In the genomic region with DNA sequence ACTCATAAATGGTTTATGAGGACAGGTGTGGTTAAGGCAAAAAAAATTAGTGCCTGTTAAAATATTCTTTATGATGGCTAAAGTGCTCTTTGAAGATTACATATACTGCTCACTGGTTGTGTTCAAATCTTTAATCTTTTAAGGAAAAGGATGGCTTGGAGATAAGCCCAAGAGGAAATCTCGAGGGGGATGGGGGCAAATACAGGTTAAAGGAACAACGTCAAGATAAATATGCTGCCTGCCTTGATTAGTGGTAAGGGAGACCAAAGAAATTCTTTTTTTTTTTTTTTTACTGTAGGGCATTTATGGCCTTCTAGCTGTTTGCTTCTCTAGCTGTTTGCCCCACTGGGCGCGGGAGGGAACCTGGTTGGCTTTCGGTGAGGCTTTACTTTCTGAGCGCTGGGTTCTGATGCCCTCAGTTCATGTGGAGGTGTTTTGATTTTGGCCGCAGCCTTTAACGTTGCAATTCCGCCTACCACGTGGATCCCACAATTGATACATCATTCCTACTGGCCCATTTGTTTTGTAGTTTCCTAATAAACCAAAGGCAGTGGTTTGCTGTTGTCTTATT, we compare ENCODE assay signal across 13 cellular contexts. TPM values are rescaled to one million over a fixed set of nuclear protein-coding genes. Genes with fewer than 3 reads are reported as not detected.
DNase-seq lines count a peak whose midpoint lies in the region; ATAC-seq and TF ChIP-seq lines count a peak whose summit lies in the region.
"Had no signal": no experiment of that assay in that cellular context is flagged by ENCODE, and none has a peak within 500 bp of the region (broad histone marks: within the 10 kb centered on the region; RNA-seq: fewer than 3 reads in every experiment).

No MANE protein-coding gene starts in this region.

- H3K27ac ChIP-seq in hepatocyte (peak overlapping the region; percentile 51), smooth muscle cell (ENCODE audit: low read depth) (peak overlapping the region; percentile 46)
- H3K27ac ChIP-seq: gastrocnemius medialis had no signal

- TF ChIP-seq CTCF in activated CD8-positive, alpha-beta T cell treated with anti-CD3 and anti-CD28 coated beads for 36 hours (IDR thresholded peaks at IDR 0.05), result no peak
- TF ChIP-seq CTCF in hepatocyte (IDR thresholded peaks at IDR 0.05; ENCODE audit: poor library complexity), result no peak
- TF ChIP-seq CTCF in smooth muscle cell (IDR thresholded peaks at IDR 0.05; ENCODE audit: borderline replicate concordance, insufficient read depth, poor library complexity, severe bottlenecking), result no peak

- no peak for DNase-seq in activated CD8-positive, alpha-beta memory T cell treated with anti-CD3 and anti-CD28 coated beads, Interleukin-2, amount 10 ng/mL, durations not matched to agents 7 days and 5 days
- no peak for DNase-seq in activated CD8-positive, alpha-beta memory T cell treated with anti-CD3 and anti-CD28 coated beads, Interleukin-2, amount 50 U/mL, for 48 hours
- DNase-seq in activated CD8-positive, alpha-beta T cell treated with anti-CD3 and anti-CD28 coated beads for 36 hours, result no peak
- DNase-seq in hepatocyte (ENCODE audit: low spot score) (peak; percentile 37), smooth muscle cell (lab: John Stamatoyannopoulos, UW; ENCODE audit: unreplicated experiment) (no peak)
- DNase-seq: DMS153, kidney glomerular epithelial cell had no signal

- H3K36me3 Mint-ChIP-seq in activated CD8-positive, alpha-beta memory T cell treated with anti-CD3 and anti-CD28 coated beads, Interleukin-2, amount 10 ng/mL, durations not matched to agents 7 days and 5 days, result peaks cover 95% of the 10 kb centered on the region
- peaks cover 93% of the 10 kb centered on the region for H3K36me3 Mint-ChIP-seq in activated CD8-positive, alpha-beta T cell treated with anti-CD3 and anti-CD28 coated beads for 36 hours (ENCODE audit: low read depth)

- H3K27me3 Mint-ChIP-seq in activated CD8-positive, alpha-beta memory T cell treated with anti-CD3 and anti-CD28 coated beads, Interleukin-2, amount 10 ng/mL, durations not matched to agents 7 days and 5 days, result no peaks in the 10 kb centered on the region
- H3K27me3 Mint-ChIP-seq in activated CD8-positive, alpha-beta T cell treated with anti-CD3 and anti-CD28 coated beads for 36 hours, result no peaks in the 10 kb centered on the region

- peak overlapping the region; percentile 88 for H3K4me3 Mint-ChIP-seq in activated CD8-positive, alpha-beta memory T cell treated with anti-CD3 and anti-CD28 coated beads, Interleukin-2, amount 10 ng/mL, durations not matched to agents 7 days and 5 days
- peak overlapping the region; percentile 100 for H3K4me3 Mint-ChIP-seq in activated CD8-positive, alpha-beta T cell treated with anti-CD3 and anti-CD28 coated beads for 36 hours

- H3K9ac ChIP-seq in smooth muscle cell (ENCODE audit: low read depth), result no peak overlapping the region

- ATAC-seq in activated CD8-positive, alpha-beta memory T cell treated with anti-CD3 and anti-CD28 coated beads, Interleukin-2, amount 10 ng/mL, durations not matched to agents 7 days and 5 days, result no peak
- ATAC-seq in activated CD8-positive, alpha-beta T cell treated with anti-CD3 and anti-CD28 coated beads for 36 hours, result no peak
- ATAC-seq in GM19035 (IDR thresholded peaks at IDR 0.05; ENCODE audit: unreplicated experiment), result no peak
- ATAC-seq in GM18511 (IDR thresholded peaks at IDR 0.05; ENCODE audit: unreplicated experiment), result no peak
- ATAC-seq in GM18873 (IDR thresholded peaks at IDR 0.05; ENCODE audit: low FRiP score, unreplicated experiment), result no peak
- ATAC-seq: SK-N-SH treated with all-trans-retinoic acid at 6 μM for 48 hours had no signal

- no peaks in the 10 kb centered on the region for H3K9me2 ChIP-seq in hepatocyte (replicated peaks; ENCODE audit: insufficient read depth)

- H3K36me3 ChIP-seq in hepatocyte (replicated peaks; ENCODE audit: insufficient read depth, low read depth), result no peaks in the 10 kb centered on the region
- H3K36me3 ChIP-seq in smooth muscle cell (ENCODE audit: low read depth), result peaks cover 11% of the 10 kb centered on the region
- H3K36me3 ChIP-seq: gastrocnemius medialis had no signal

- CTCF ChIA-PET in activated CD8-positive, alpha-beta memory T cell treated with anti-CD3 and anti-CD28 coated beads, Interleukin-2, amount 10 ng/mL, durations not matched to agents 7 days and 5 days (lab: Charles Lee), result interaction anchor here (0.9 to 7.2 kb wide), 5 partner anchors 135 to 393 kb away, joined by 3 to 97 read pairs (median 71); no protein-coding TSS in a partner anchor
- CTCF ChIA-PET in activated CD8-positive, alpha-beta T cell treated with anti-CD3 and anti-CD28 coated beads for 36 hours (lab: Charles Lee), result interaction anchor here (1.1 to 5.2 kb wide), 8 partner anchors 15 to 394 kb away, joined by 3 to 136 read pairs (median 50); no protein-coding TSS in a partner anchor

- H3K27me3 ChIP-seq in hepatocyte (no peaks in the 10 kb centered on the region), smooth muscle cell (ENCODE audit: low read depth) (no peaks in the 10 kb centered on the region)

- H3K4me3 ChIP-seq in hepatocyte (no peak overlapping the region), smooth muscle cell (peak overlapping the region; percentile 0)
- H3K4me3 ChIP-seq: gastrocnemius medialis had no signal

- H3K4me2 ChIP-seq in hepatocyte (peak overlapping the region; percentile 71), smooth muscle cell (peak overlapping the region; percentile 96)

- WGBS in hepatocyte (ENCODE audit: low lambda C conversion rate, missing lambda C conversion rate), result 45% methylated on average over 10 of the region's 10 CpGs
- WGBS in smooth muscle cell (ENCODE audit: low lambda C conversion rate), result 85% methylated on average over 10 of the region's 10 CpGs

- H3K4me1 ChIP-seq in hepatocyte (ENCODE audit: insufficient read depth) (peaks cover 53% of the 10 kb centered on the region), smooth muscle cell (ENCODE audit: low read depth) (peaks cover 9% of the 10 kb centered on the region)

- H2AFZ ChIP-seq in hepatocyte (no peak overlapping the region), smooth muscle cell (ENCODE audit: low read depth) (no peak overlapping the region)

- H3K9me3 ChIP-seq in hepatocyte (ENCODE audit: low read depth) (no peaks in the 10 kb centered on the region), smooth muscle cell (replicated peaks; ENCODE audit: low read depth) (no peaks in the 10 kb centered on the region)
- H3K9me3 ChIP-seq: gastrocnemius medialis had no signal

- peak overlapping the region; percentile 70 for H3K27ac Mint-ChIP-seq in activated CD8-positive, alpha-beta memory T cell treated with anti-CD3 and anti-CD28 coated beads, Interleukin-2, amount 10 ng/mL, durations not matched to agents 7 days and 5 days
- peak overlapping the region; percentile 73 for H3K27ac Mint-ChIP-seq in activated CD8-positive, alpha-beta T cell treated with anti-CD3 and anti-CD28 coated beads for 36 hours

- peaks cover 68% of the 10 kb centered on the region for H4K20me1 ChIP-seq in hepatocyte (ENCODE audit: insufficient read depth, poor library complexity, severe bottlenecking)
- peaks cover 95% of the 10 kb centered on the region for H4K20me1 ChIP-seq in smooth muscle cell (ENCODE audit: low read depth)

- peaks cover 76% of the 10 kb centered on the region for H3K4me1 Mint-ChIP-seq in activated CD8-positive, alpha-beta memory T cell treated with anti-CD3 and anti-CD28 coated beads, Interleukin-2, amount 10 ng/mL, durations not matched to agents 7 days and 5 days
- H3K4me1 Mint-ChIP-seq in activated CD8-positive, alpha-beta T cell treated with anti-CD3 and anti-CD28 coated beads for 36 hours (ENCODE audit: low read depth), result peaks cover 70% of the 10 kb centered on the region

- peaks cover 26% of the 10 kb centered on the region for H3F3A ChIP-seq in smooth muscle cell (ENCODE audit: low read depth)

- intact Hi-C loops in activated CD8-positive, alpha-beta T cell treated with anti-CD3 and anti-CD28 coated beads for 36 hours (cut with micrococcal nuclease), result loop anchor here (5.0 kb wide), 1 partner anchor 282 kb away; no protein-coding TSS in a partner anchor

- POLR2A ChIA-PET in activated CD8-positive, alpha-beta T cell treated with anti-CD3 and anti-CD28 coated beads for 36 hours (lab: Charles Lee), result interaction anchor here (0.5 to 17.2 kb wide), 10 partner anchors 7 to 254 kb away, joined by 3 to 375 read pairs (median 8); no protein-coding TSS in a partner anchor

- no peaks in the 10 kb centered on the region for H3K9me3 Mint-ChIP-seq in activated CD8-positive, alpha-beta memory T cell treated with anti-CD3 and anti-CD28 coated beads, Interleukin-2, amount 10 ng/mL, durations not matched to agents 7 days and 5 days (ENCODE audit: low read depth)
- no peaks in the 10 kb centered on the region for H3K9me3 Mint-ChIP-seq in activated CD8-positive, alpha-beta T cell treated with anti-CD3 and anti-CD28 coated beads for 36 hours

- H3K79me2 ChIP-seq in hepatocyte (peaks cover 89% of the 10 kb centered on the region), smooth muscle cell (ENCODE audit: low read depth) (peaks cover 97% of the 10 kb centered on the region)

RNA-seq across cellular contexts. Expression of a gene that starts 5.6 kb away (rescaled TPM):
- 100 to 1,000 TPM; 492 to 862 TPM for total RNA-seq in activated CD8-positive, alpha-beta memory T cell treated with anti-CD3 and anti-CD28 coated beads, Interleukin-2, amount 10 ng/mL, durations not matched to agents 7 days and 5 days
- total RNA-seq in activated CD8-positive, alpha-beta T cell treated with anti-CD3 and anti-CD28 coated beads for 36 hours, result 100 to 1,000 TPM; 617 to 639 TPM
- 232 and 250 TPM in 2 replicates for total RNA-seq in hepatocyte
- polyA plus RNA-seq in hepatocyte, result 131 and 157 TPM in 2 replicates
- total RNA-seq in smooth muscle cell, result 462 and 556 TPM in 2 replicates
- 280 and 356 TPM in 2 replicates for polyA plus RNA-seq in smooth muscle cell
- total RNA-seq: M059J had no signal

RNA-seq across cellular contexts. Expression of a gene that starts 41.8 kb away (rescaled TPM):
- 10 to 100 TPM in 1 of 2 experiments, 1 to 10 TPM in 1; 7.6 to 18.1 TPM for total RNA-seq in activated CD8-positive, alpha-beta memory T cell treated with anti-CD3 and anti-CD28 coated beads, Interleukin-2, amount 10 ng/mL, durations not matched to agents 7 days and 5 days
- 1 to 10 TPM; 8.2 to 8.7 TPM for total RNA-seq in activated CD8-positive, alpha-beta T cell treated with anti-CD3 and anti-CD28 coated beads for 36 hours
- total RNA-seq in hepatocyte (6.9 and 7.9 TPM in 2 replicates), smooth muscle cell (21.0 and 21.6 TPM in 2 replicates)
- polyA plus RNA-seq in hepatocyte (9.8 and 12.3 TPM in 2 replicates), smooth muscle cell (26.1 and 36.0 TPM in 2 replicates)
